ENCODE assay signal across 8 cellular contexts in genomic region chr2:231717281-231718180, GRCh38. TPM values are rescaled to one million over a fixed set of nuclear protein-coding genes. Genes with fewer than 3 reads are reported as not detected.
DNase-seq lines count a peak whose midpoint lies in the region; ATAC-seq and TF ChIP-seq lines count a peak whose summit lies in the region.

No MANE protein-coding gene starts in this region.

- H3K9ac ChIP-seq in DND-41 (ENCODE audit: low read depth, low read length) = no peak overlapping the region

- no peak overlapping the region for H2AFZ ChIP-seq in DND-41 (ENCODE audit: low read depth, low read length)

- H3K4me1 ChIP-seq in DND-41 (ENCODE audit: insufficient read depth, low read length) (peaks cover 14% of the 10 kb centered on the region), left lung (peaks cover 0 to 15% of the 10 kb centered on the region in 2 donors)

- H3K27me3 ChIP-seq in DND-41 (ENCODE audit: insufficient read depth, low read length, poor library complexity) = no peaks in the 10 kb centered on the region
- no peaks in the 10 kb centered on the region for H3K27me3 ChIP-seq in left lung

- intact Hi-C loops in left lung (cut with DNase I) = no loop called here

- H3K4me3 ChIP-seq in DND-41 (ENCODE audit: low read depth in 1 of 2, low read length in 2 of 2) (no peak overlapping the region), cardiac fibroblast (replicated peaks in 1 of 2; ENCODE audit: low read depth in 2 of 2, low read length in 2 of 2) (no peak overlapping the region), skeletal muscle cell (ENCODE audit: low read depth, low read length) (no peak overlapping the region), left lung (no peak overlapping the region)

- H3K36me3 ChIP-seq in DND-41 (ENCODE audit: insufficient read depth, low read length) (peaks cover 27% of the 10 kb centered on the region), left lung (peaks cover 0 to 12% of the 10 kb centered on the region in 2 donors)

- no peak for ATAC-seq in DND-41 (ENCODE audit: insufficient read depth, low read depth)
- no peak for ATAC-seq in left lung

- H3K27ac ChIP-seq in DND-41 (ENCODE audit: low read length) = peak overlapping the region; percentile 42; the same call in 1 of the 2 replicates
- peak overlapping the region in 1 of 2 donors; percentile 50 for H3K27ac ChIP-seq in left lung

- peaks cover 25% of the 10 kb centered on the region for H4K20me1 ChIP-seq in DND-41 (ENCODE audit: insufficient read depth, low read length)

- no peak overlapping the region for H3K4me2 ChIP-seq in DND-41 (ENCODE audit: insufficient read depth, low read length)

- H3K9me3 ChIP-seq in DND-41 (ENCODE audit: insufficient read depth, low read length, severe bottlenecking) (no peaks in the 10 kb centered on the region), left lung (no peaks in the 10 kb centered on the region)

- TF ChIP-seq CTCF in DND-41 (IDR thresholded peaks at IDR 0.05; ENCODE audit: borderline replicate concordance, extremely low read depth, low read length, poor library complexity, severe bottlenecking) (no peak), cardiac fibroblast (IDR thresholded peaks at IDR 0.05; ENCODE audit: low read depth, low read length) (no peak), left lung (IDR thresholded peaks at IDR 0.05) (no peak)

- DNase-seq in DND-41 = peak; percentile 64
- DNase-seq in GM19238 (ENCODE audit: insufficient read length, low spot score) = peak; percentile 72
- peak; percentile 71 for DNase-seq in NCI-H2171 (lab: John Stamatoyannopoulos, UW)
- DNase-seq in cardiac fibroblast (ENCODE audit: low read depth in 2 of 2) = peak; percentile 25 to 93
- peak; percentile 66 for DNase-seq in skeletal muscle cell (ENCODE audit: low read depth)
- no peak for DNase-seq in NCI-H146 (lab: John Stamatoyannopoulos, UW)
- DNase-seq in left lung = no peak
- no peak for DNase-seq in NCI-H1092 treated with DMSO at 0.1 percent for 48 hours (lab: John Stamatoyannopoulos, UW)

- H3K79me2 ChIP-seq in DND-41 (ENCODE audit: insufficient read depth, low read length) = peaks cover 23% of the 10 kb centered on the region

RNA-seq across cellular contexts. Expression of gene PTMA, which starts 9.2 kb away (rescaled TPM):
- 100 to 1,000 TPM; 677 to 980 TPM for total RNA-seq in left lung

Comparison
In these comparisons a context has a peak if more than half of its experiments do, and no peak if none do; other contexts are left out.
1. DNase-seq: peak in DND-41 (single experiment), GM19238 (single experiment), NCI-H2171 (single experiment), cardiac fibroblast (2 of 2) and skeletal muscle cell (single experiment); none in NCI-H146 (single experiment), left lung (0 of 2) and NCI-H1092 treated with DMSO at 0.1 percent for 48 hours (single experiment).